8 cellular contexts compared by ENCODE assay signal in genomic region chr17:38558751-38559024, GRCh38. TPM values are rescaled to one million over a fixed set of nuclear protein-coding genes. Genes with fewer than 3 reads are reported as not detected.
DNase-seq lines count a peak whose midpoint lies in the region; ATAC-seq, FAIRE-seq and TF ChIP-seq lines count a peak whose summit lies in the region.

No MANE protein-coding gene starts in this region.

- H3K36me3 ChIP-seq in esophagus (ENCODE audit: control insufficient read depth in 2 of 2, insufficient read depth in 2 of 2, low read length in 1 of 2) (no peaks in the 10 kb centered on the region), pancreas (no peaks in the 10 kb centered on the region)

- H3K4me1 ChIP-seq in esophagus (ENCODE audit: control insufficient read depth in 2 of 2, insufficient read depth in 2 of 2, low read length in 1 of 2) (peaks cover 4 to 23% of the 10 kb centered on the region in 2 donors), pancreas (peaks cover 0 to 11% (median 9%) of the 10 kb centered on the region in 3 donors)

- intact Hi-C loops in pancreas (cut with DNase I), result no loop called here

- DNase-seq in NCI-H774 (lab: John Stamatoyannopoulos, UW) (peak; percentile 68), pancreas (no peak), SIG-M5 (lab: John Stamatoyannopoulos, UW) (no peak)

- ATAC-seq in GM18498 (IDR thresholded peaks at IDR 0.05; ENCODE audit: unreplicated experiment) (peak; percentile 4), pancreas (peak; percentile 5 to 23 (median 10)), GM21390 (IDR thresholded peaks at IDR 0.05; ENCODE audit: unreplicated experiment) (no peak), HG03520 (IDR thresholded peaks at IDR 0.05; ENCODE audit: unreplicated experiment) (no peak), GM18505 (IDR thresholded peaks at IDR 0.05; ENCODE audit: unreplicated experiment) (no peak)

- H3K27ac ChIP-seq in esophagus (ENCODE audit: low read depth in 2 of 2, low read length in 1 of 2) (peak overlapping the region; percentile 25 to 90), pancreas (no peak overlapping the region)

- H3K9me3 ChIP-seq in esophagus (ENCODE audit: control insufficient read depth in 2 of 2, insufficient read depth in 1 of 2, low read depth in 1 of 2, low read length in 1 of 2) (peaks cover 0 to 8% of the 10 kb centered on the region in 2 donors), pancreas (no peaks in the 10 kb centered on the region)

- 1 to 3% methylated on average over 9 to 10 of the region's 10 CpGs for WGBS in esophagus, 2 donors
- 15 to 24% methylated on average over 10 of the region's 10 CpGs for WGBS in pancreas, 2 donors

- TF ChIP-seq CTCF in pancreas (IDR thresholded peaks at IDR 0.05), result no peak

- TF ChIP-seq POLR2A in GM18505 (IDR thresholded peaks at IDR 0.05; ENCODE audit: borderline replicate concordance, extremely low read depth, insufficient read depth, insufficient read length), result no peak

- H3K4me3 ChIP-seq in esophagus (ENCODE audit: low read depth in 1 of 2, low read length in 2 of 2), result peak overlapping the region; percentile 33 to 52
- peak overlapping the region in 2 of 4 donors; percentile 30 to 45 for H3K4me3 ChIP-seq in pancreas

- no peak for FAIRE-seq in pancreas (lab: Jason Lieb, UNC)

- H3K27me3 ChIP-seq in esophagus (ENCODE audit: control insufficient read depth in 1 of 2, insufficient read depth in 2 of 2, low read length in 2 of 2), result peaks cover 3 to 27% of the 10 kb centered on the region in 2 donors
- peaks cover 0 to 7% (median 0%) of the 10 kb centered on the region in 4 donors for H3K27me3 ChIP-seq in pancreas

RNA-seq across cellular contexts. Expression of gene SRCIN1, which starts 47.1 kb away (rescaled TPM):
- polyA plus RNA-seq in esophagus, result 1 to 10 TPM; 2.2 to 2.5 TPM
- 1 to 10 TPM; 5.8 to 9.3 (median 8.2) TPM for total RNA-seq in pancreas
- polyA plus RNA-seq in pancreas, result 10 to 100 TPM; 18.4 to 30.3 TPM

Comparison
In these comparisons a context has a peak if more than half of its experiments do, and no peak if none do; other contexts are left out.
1. ATAC-seq: peak in GM18498 (single experiment) and pancreas (4 of 4); none in GM21390 (single experiment), HG03520 (single experiment) and GM18505 (single experiment).
2. H3K27ac ChIP-seq: peak in esophagus (2 of 2); none in pancreas (0 of 4).
3. RNA of gene SRCIN1, which starts 47.1 kb away (polyA plus RNA-seq): 18.4 to 30.3 TPM in pancreas; 2.2 to 2.5 TPM in esophagus; every median in the first group is over 4 times any median in the second.